In genomic region chr5:107806705-107807104, GRCh38 we compare ENCODE assay signal across 17 cellular contexts.
DNase-seq lines count a peak whose midpoint lies in the region; ATAC-seq, FAIRE-seq and TF ChIP-seq lines count a peak whose summit lies in the region.
"Had no signal": no experiment of that assay in that cellular context is flagged by ENCODE, and none has a peak within 500 bp of the region (broad histone marks: within the 10 kb centered on the region; RNA-seq: fewer than 3 reads in every experiment).

No MANE protein-coding gene starts in this region.

- H3K9ac ChIP-seq in astrocyte (ENCODE audit: low read length) = no peak overlapping the region

- H3K9me3 Mint-ChIP-seq in astrocyte (ENCODE audit: unreplicated experiment) = no peaks in the 10 kb centered on the region
- H3K9me3 Mint-ChIP-seq: activated T-cell treated with anti-CD3 and anti-CD28 coated beads, Interleukin-2, amount 50 U/mL, for 4 hours; WTC11 had no signal

- TF ChIP-seq CTCF in astrocyte (IDR thresholded peaks at IDR 0.05; ENCODE audit: insufficient read depth, low read depth, low read length) (no peak), left lung (IDR thresholded peaks at IDR 0.05) (no peak)

- H3K36me3 Mint-ChIP-seq in astrocyte (ENCODE audit: low read depth, unreplicated experiment) = peaks cover 2% of the 10 kb centered on the region
- H3K36me3 Mint-ChIP-seq: WTC11 had no signal

- H3K4me3 Mint-ChIP-seq in astrocyte (ENCODE audit: unreplicated experiment) = no peak overlapping the region
- H3K4me3 Mint-ChIP-seq: activated T-cell treated with anti-CD3 and anti-CD28 coated beads, Interleukin-2, amount 50 U/mL, for 4 hours; WTC11 had no signal

- H2AFZ ChIP-seq in astrocyte (ENCODE audit: low read depth, low read length) = peak overlapping the region; percentile 8

- H3K36me3 ChIP-seq in astrocyte (ENCODE audit: insufficient read depth, low read length) = no peaks in the 10 kb centered on the region
- H3K36me3 ChIP-seq in left lung = no peaks in the 10 kb centered on the region
- H3K36me3 ChIP-seq: BE2C, esophagus squamous epithelium, uterus had no signal

- H3K27me3 ChIP-seq in astrocyte (ENCODE audit: insufficient read depth, low read length) = no peaks in the 10 kb centered on the region
- H3K27me3 ChIP-seq in left lung = no peaks in the 10 kb centered on the region
- H3K27me3 ChIP-seq: BE2C, esophagus squamous epithelium, uterus had no signal

- H4K20me1 ChIP-seq in astrocyte (ENCODE audit: insufficient read depth, low read length) = no peaks in the 10 kb centered on the region

- no peak overlapping the region for H3K27ac ChIP-seq in astrocyte (ENCODE audit: low read depth, low read length)
- no peak overlapping the region for H3K27ac ChIP-seq in left lung
- H3K27ac ChIP-seq: esophagus squamous epithelium, uterus had no signal

- H3K27ac Mint-ChIP-seq in astrocyte (ENCODE audit: unreplicated experiment) = no peak overlapping the region
- H3K27ac Mint-ChIP-seq: WTC11 had no signal

- H3K4me3 ChIP-seq in astrocyte (ENCODE audit: insufficient read depth, low read depth, low read length) (no peak overlapping the region), left lung (no peak overlapping the region)
- H3K4me3 ChIP-seq: esophagus squamous epithelium, uterus had no signal

- FAIRE-seq in astrocyte (lab: Jason Lieb, UNC) (no peak), GM12891 (lab: Jason Lieb, UNC) (no peak)
- FAIRE-seq: HTR-8/SVneo, kidney had no signal

- peak; percentile 94 for ATAC-seq in left lung
- ATAC-seq: activated T-cell treated with anti-CD3 and anti-CD28 coated beads, Interleukin-2, amount 50 U/mL, for 4 hours; WTC11 had no signal

- intact Hi-C loops in left lung (cut with DNase I) (no loop called here), posterior vena cava (cut with DNase I) (no loop called here)

- peak overlapping the region; percentile 33 for H3K4me2 ChIP-seq in astrocyte (ENCODE audit: low read length)

- H3K4me1 ChIP-seq in astrocyte (ENCODE audit: insufficient read depth, low read length) (peaks cover 22% of the 10 kb centered on the region), left lung (no peaks in the 10 kb centered on the region)
- H3K4me1 ChIP-seq: esophagus squamous epithelium, uterus had no signal

- DNase-seq in DMS53 (lab: John Stamatoyannopoulos, UW) (peak; percentile 87), LoVo (ENCODE audit: low spot score) (peak; percentile 34), astrocyte (ENCODE audit: low read depth) (peak; percentile 88), left lung (no peak), GM12891 (ENCODE audit: insufficient read length, low spot score) (no peak), posterior vena cava (ENCODE audit: low spot score) (no peak), ecto neural progenitor cell (ENCODE audit: low spot score) (no peak), NCI-H146 (lab: John Stamatoyannopoulos, UW) (no peak)
- DNase-seq: activated T-cell treated with anti-CD3 and anti-CD28 coated beads, Interleukin-2, amount 50 U/mL, for 4 hours; esophagus squamous epithelium; GF-D8; kidney; stimulated activated CD8-positive, alpha-beta memory T cell treated with anti-CD3 and anti-CD28 coated beads, Interleukin-4, amount 100 ng/mL, for 48 hours; uterus had no signal

- H3K27me3 Mint-ChIP-seq in astrocyte (ENCODE audit: low read depth, unreplicated experiment) = no peaks in the 10 kb centered on the region

- no peaks in the 10 kb centered on the region for H3K9me3 ChIP-seq in astrocyte (ENCODE audit: insufficient read depth, low read depth, low read length)
- no peaks in the 10 kb centered on the region for H3K9me3 ChIP-seq in left lung
- H3K9me3 ChIP-seq: BE2C, esophagus squamous epithelium, uterus had no signal

- TF ChIP-seq POLR2A in GM12891 (IDR thresholded peaks at IDR 0.05; ENCODE audit: low read depth, low read length) = no peak

- H3K79me2 ChIP-seq in astrocyte (ENCODE audit: insufficient read depth, low read length) = no peaks in the 10 kb centered on the region

- peaks cover 7% of the 10 kb centered on the region for H3K4me1 Mint-ChIP-seq in astrocyte (ENCODE audit: low read depth, unreplicated experiment)

TF ChIP-seq in GM12891, 5 proteins besides CTCF, POLR2A, EP300 and RAD21:
- TF ChIP-seq TAF1 (IDR thresholded peaks at IDR 0.05; ENCODE audit: low read depth, low read length) (no peak), POU2F2 (IDR thresholded peaks at IDR 0.05; ENCODE audit: low read depth, low read length) (no peak), POLR2AphosphoS5 (IDR thresholded peaks at IDR 0.05; ENCODE audit: low read depth, low read length) (no peak)

Comparison
In these comparisons a context has a peak if more than half of its experiments do, and no peak if none do; other contexts are left out.
1. DNase-seq: peak in DMS53 (single experiment), LoVo (single experiment) and astrocyte (single experiment); none in left lung (0 of 2), GM12891 (single experiment), posterior vena cava (single experiment), ecto neural progenitor cell (single experiment) and NCI-H146 (single experiment).